In the genomic region with DNA sequence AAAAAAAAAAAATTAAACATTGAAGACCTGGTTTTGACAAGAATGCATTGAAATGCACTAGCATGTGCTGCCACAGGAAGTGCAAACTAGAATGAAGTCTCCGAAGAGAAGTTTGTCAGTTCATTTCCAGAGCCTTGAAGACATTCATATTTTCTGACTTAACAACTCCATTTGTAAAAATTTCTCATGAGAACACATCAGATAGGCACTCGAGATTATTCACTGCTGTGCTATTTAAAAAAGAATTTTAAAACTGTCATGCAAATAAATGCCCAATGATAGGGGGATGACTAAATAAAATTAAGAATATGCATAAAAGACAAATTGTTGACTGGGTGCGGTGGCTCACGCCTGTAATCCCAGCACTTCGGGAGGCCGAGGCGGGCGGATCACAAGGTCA, we compare ENCODE assay signal across 23 cellular contexts.
DNase-seq lines count a peak whose midpoint lies in the region; FAIRE-seq and TF ChIP-seq lines count a peak whose summit lies in the region.
"Had no signal": no experiment of that assay in that cellular context is flagged by ENCODE, and none has a peak within 500 bp of the region (broad histone marks: within the 10 kb centered on the region; RNA-seq: fewer than 3 reads in every experiment).

No MANE protein-coding gene starts in this region.

- TF ChIP-seq CTCF in astrocyte (IDR thresholded peaks at IDR 0.05; ENCODE audit: insufficient read depth, low read depth, low read length), result no peak

- no peaks in the 10 kb centered on the region for H3K9me3 Mint-ChIP-seq in astrocyte (ENCODE audit: unreplicated experiment)
- no peaks in the 10 kb centered on the region for H3K9me3 Mint-ChIP-seq in immature natural killer cell

- H3K4me1 ChIP-seq in GM23248 (ENCODE audit: insufficient read depth) (peaks cover 14% of the 10 kb centered on the region; the same call in 1 of the 2 replicates), astrocyte (ENCODE audit: insufficient read depth, low read length) (no peaks in the 10 kb centered on the region)
- H3K4me1 ChIP-seq: BE2C had no signal

- H3K27ac Mint-ChIP-seq in astrocyte (ENCODE audit: unreplicated experiment) (no peak overlapping the region), immature natural killer cell (peak overlapping the region in 1 of 6 donors; percentile 3)

- H3K36me3 ChIP-seq in GM23248 (ENCODE audit: low read depth) (no peaks in the 10 kb centered on the region), astrocyte (ENCODE audit: insufficient read depth, low read length) (no peaks in the 10 kb centered on the region)
- H3K36me3 ChIP-seq: BE2C had no signal

- DNase-seq in AG20443 (ENCODE audit: low spot score) (peak; percentile 33), GM23248 (peak; percentile 61), astrocyte (ENCODE audit: low read depth) (peak; percentile 54), iris pigment epithelial cell (ENCODE audit: low read depth) (peak; percentile 8), immature natural killer cell (no peak), activated T-cell treated with anti-CD3 and anti-CD28 coated beads for 4 hours (no peak), OCI-M1 (lab: John Stamatoyannopoulos, UW) (no peak)
- DNase-seq in central memory CD4-positive, alpha-beta T cell, result no peak
- DNase-seq: BE2C, Calu3, DMS79 treated with DMSO at 0.1 percent for 48 hours, KBM-7, MV-4-11, NCI-H1105, NCI-H146, NCI-H2029 treated with DMSO at 0.1 percent for 48 hours, NCI-H526 treated with DMSO at 0.1 percent for 48 hours, Right ventricle myocardium superior, RPMI8226, T-helper 1 cell had no signal

- H2AFZ ChIP-seq in GM23248, result 0 out of 2 replicates have a peak overlapping the region, but pooled peaks have one; percentile 3
- H2AFZ ChIP-seq in astrocyte (ENCODE audit: low read depth, low read length), result no peak overlapping the region

- no peaks in the 10 kb centered on the region for H3K9me2 ChIP-seq in GM23248 (ENCODE audit: insufficient read depth)

- H4K20me1 ChIP-seq in GM23248 (ENCODE audit: insufficient read depth) (no peaks in the 10 kb centered on the region), astrocyte (ENCODE audit: insufficient read depth, low read length) (no peaks in the 10 kb centered on the region)

- H3K4me3 Mint-ChIP-seq in astrocyte (ENCODE audit: unreplicated experiment) (no peak overlapping the region), immature natural killer cell (no peak overlapping the region)

- peaks cover 2% of the 10 kb centered on the region for H3K4me1 Mint-ChIP-seq in astrocyte (ENCODE audit: low read depth, unreplicated experiment)
- H3K4me1 Mint-ChIP-seq in immature natural killer cell, result peaks cover 9 to 12% of the 10 kb centered on the region in 2 donors

- peaks cover 7% of the 10 kb centered on the region; the same call in 1 of the 2 replicates for H3F3A ChIP-seq in GM23248 (ENCODE audit: insufficient read depth)

- peak overlapping the region; percentile 18 for H3K27ac ChIP-seq in GM23248
- no peak overlapping the region for H3K27ac ChIP-seq in astrocyte (ENCODE audit: low read depth, low read length)

- H3K36me3 Mint-ChIP-seq in astrocyte (ENCODE audit: low read depth, unreplicated experiment) (no peaks in the 10 kb centered on the region), immature natural killer cell (peaks cover 0 to 1% (median 0%) of the 10 kb centered on the region in 3 donors)

- H3K79me2 ChIP-seq in GM23248 (ENCODE audit: insufficient read depth), result no peaks in the 10 kb centered on the region
- no peaks in the 10 kb centered on the region for H3K79me2 ChIP-seq in astrocyte (ENCODE audit: insufficient read depth, low read length)

- H3K9ac ChIP-seq in GM23248 (no peak overlapping the region), astrocyte (ENCODE audit: low read length) (no peak overlapping the region)

- H3K4me2 ChIP-seq in GM23248 (ENCODE audit: unreplicated experiment) (no peak overlapping the region), astrocyte (ENCODE audit: low read length) (no peak overlapping the region)

- no peak for FAIRE-seq in astrocyte (lab: Jason Lieb, UNC)
- FAIRE-seq: A204.1, H54, HTR-8/SVneo had no signal

- no peak overlapping the region for H3K4me3 ChIP-seq in GM23248
- H3K4me3 ChIP-seq in astrocyte (ENCODE audit: insufficient read depth, low read depth, low read length), result no peak overlapping the region

- WGBS in GM23248 (ENCODE audit: low coverage in 1 of 2, low lambda C conversion rate in 2 of 2, missing lambda C conversion rate in 2 of 2), 2 experiments, result 69 to 73% methylated on average over 8 of the region's 8 CpGs

- in situ Hi-C loops in GM23248 (cut with MboI), result no loop called here

- H3K27me3 Mint-ChIP-seq in astrocyte (ENCODE audit: low read depth, unreplicated experiment) (peaks cover 3% of the 10 kb centered on the region), immature natural killer cell (ENCODE audit: low read depth in 3 of 3) (peaks cover 0 to 2% (median under 1%) of the 10 kb centered on the region in 3 donors)

- H3K9me3 ChIP-seq in GM23248 (ENCODE audit: low read depth) (no peaks in the 10 kb centered on the region), astrocyte (ENCODE audit: insufficient read depth, low read depth, low read length) (no peaks in the 10 kb centered on the region)
- H3K9me3 ChIP-seq: BE2C had no signal

- H3K27me3 ChIP-seq in GM23248 (replicated peaks; ENCODE audit: insufficient read depth) (no peaks in the 10 kb centered on the region), astrocyte (ENCODE audit: insufficient read depth, low read length) (no peaks in the 10 kb centered on the region)
- H3K27me3 ChIP-seq: BE2C had no signal

Comparison
In these comparisons a context has a peak if more than half of its experiments do, and no peak if none do; other contexts are left out.
1. DNase-seq: peak in AG20443 (single experiment), GM23248 (single experiment), astrocyte (single experiment) and iris pigment epithelial cell (single experiment); none in immature natural killer cell (0 of 3), activated T-cell treated with anti-CD3 and anti-CD28 coated beads for 4 hours (single experiment), OCI-M1 (single experiment) and central memory CD4-positive, alpha-beta T cell (single experiment).